Comparison of ENCODE assay signal across 10 cellular contexts in genomic region chr17:74892974-74893911, GRCh38. TPM values are rescaled to one million over a fixed set of nuclear protein-coding genes. Genes with fewer than 3 reads are reported as not detected.
DNase-seq lines count a peak whose midpoint lies in the region; ATAC-seq, FAIRE-seq and TF ChIP-seq lines count a peak whose summit lies in the region.
"Had no signal": no experiment of that assay in that cellular context is flagged by ENCODE, and none has a peak within 500 bp of the region (broad histone marks: within the 10 kb centered on the region; RNA-seq: fewer than 3 reads in every experiment).

A gene with protein sequence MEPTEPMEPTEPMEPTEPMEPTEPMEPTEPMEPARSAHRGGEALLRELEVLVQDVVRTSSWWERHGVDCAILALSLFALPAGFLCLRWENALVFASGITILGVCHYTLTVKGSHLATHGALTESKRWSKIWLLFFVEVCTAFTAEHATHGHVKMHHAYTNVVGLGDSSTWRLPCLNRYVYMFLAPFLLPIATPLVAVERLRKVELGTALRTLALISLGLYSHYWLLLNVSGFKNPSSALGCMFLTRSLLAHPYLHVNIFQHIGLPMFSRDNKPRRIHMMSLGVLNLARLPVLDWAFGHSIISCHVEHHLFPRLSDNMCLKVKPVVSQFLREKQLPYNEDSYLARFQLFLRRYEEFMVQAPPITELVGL (minus strand): TSS chr17:74893633. CDS start chr17:74893595, 38 bp downstream.

- H3K27ac Mint-ChIP-seq in activated B cell treated with CpG ODN at 0.5 μM for 24 hours = no peak within 1 kb of the TSS

- H3K36me3 ChIP-seq in heart left ventricle (no peaks in the 10 kb centered on the region), pancreas (no peaks in the 10 kb centered on the region)

- no peaks in the 10 kb centered on the region for H3K36me3 Mint-ChIP-seq in activated B cell treated with CpG ODN at 0.5 μM for 24 hours (ENCODE audit: low read depth)

- CTCF ChIA-PET in activated B cell treated with CpG ODN at 0.5 μM for 24 hours (lab: Charles Lee) = interaction anchor here (0.5 kb wide), 1 partner anchor 102 kb away, joined by 3 read pairs; no protein-coding TSS in a partner anchor

- H3K27ac ChIP-seq in heart left ventricle (no peak within 1 kb of the TSS), pancreas (no peak within 1 kb of the TSS)

- TF ChIP-seq POLR2A in heart left ventricle (IDR thresholded peaks at IDR 0.05) = no peak

- POLR2A ChIA-PET in activated B cell treated with CpG ODN at 0.5 μM for 24 hours (lab: Charles Lee) = no interaction called here

- H3K4me3 ChIP-seq in heart left ventricle (peak within 1 kb of the TSS in 10 of 12 donors; percentile 13 to 46 (median 36)), pancreas (peak within 1 kb of the TSS in 2 of 4 donors; percentile 20 to 30)

- peak within 1 kb of the TSS; percentile 37 for H3K4me3 Mint-ChIP-seq in activated B cell treated with CpG ODN at 0.5 μM for 24 hours

- H3K4me1 ChIP-seq in heart left ventricle = peaks cover 0 to 12% (median 8%) of the 10 kb centered on the region in 12 donors
- peaks cover 0 to 8% (median 6%) of the 10 kb centered on the region in 3 donors for H3K4me1 ChIP-seq in pancreas

- no peak for TF ChIP-seq CTCF in D721Med (IDR thresholded peaks at IDR 0.05; ENCODE audit: insufficient read depth, missing control alignments)
- no peak for TF ChIP-seq CTCF in activated B cell treated with CpG ODN at 0.5 μM for 24 hours (IDR thresholded peaks at IDR 0.05)
- TF ChIP-seq CTCF in heart left ventricle (IDR thresholded peaks at IDR 0.05) = no peak
- TF ChIP-seq CTCF in pancreas (IDR thresholded peaks at IDR 0.05) = no peak

- WGBS in heart left ventricle, 4 donors = 2 to 6% (median 4%) methylated on average over 47 to 86 of the region's 86 CpGs
- 2 to 4% methylated on average over 71 to 86 of the region's 86 CpGs for WGBS in pancreas, 2 donors

- peaks cover 21 to 63% (median 40%) of the 10 kb centered on the region in 9 donors for H3K27me3 ChIP-seq in heart left ventricle
- H3K27me3 ChIP-seq in pancreas = no peaks in the 10 kb centered on the region

- no peaks in the 10 kb centered on the region for H3K9me3 Mint-ChIP-seq in activated B cell treated with CpG ODN at 0.5 μM for 24 hours

- FAIRE-seq in D721Med (lab: Jason Lieb, UNC) (no peak), pancreas (lab: Jason Lieb, UNC) (no peak)

- intact Hi-C loops in activated B cell treated with CpG ODN at 0.5 μM for 24 hours (cut with micrococcal nuclease) = no loop called here
- intact Hi-C loops in heart left ventricle (cut with DNase I) = no loop called here
- intact Hi-C loops in pancreas (cut with DNase I) = no loop called here

- ATAC-seq in activated B cell treated with CpG ODN at 0.5 μM for 24 hours (ENCODE audit: low read depth) = no peak
- peak in 1 of 4 donors; percentile 43 for ATAC-seq in heart left ventricle
- peak; percentile 49 to 70 (median 56) for ATAC-seq in pancreas
- ATAC-seq in HG02885 (IDR thresholded peaks at IDR 0.05; ENCODE audit: poor library complexity, unreplicated experiment) = no peak
- no peak for ATAC-seq in GM18858 (IDR thresholded peaks at IDR 0.05; ENCODE audit: unreplicated experiment)

- DNase-seq in D721Med (ENCODE audit: insufficient read length, low spot score) = peak; percentile 57
- DNase-seq in activated B cell treated with CpG ODN at 0.5 μM for 24 hours = no peak
- DNase-seq in heart left ventricle = no peak
- DNase-seq in pancreas = no peak
- DNase-seq in KG1 (lab: John Stamatoyannopoulos, UW) = no peak
- DNase-seq in activated CD4-positive, alpha-beta T cell treated with anti-CD3 and anti-CD28 coated beads for 48 hours = no peak
- DNase-seq: GF-D8 had no signal

- peaks cover 23% of the 10 kb centered on the region for H3K27me3 Mint-ChIP-seq in activated B cell treated with CpG ODN at 0.5 μM for 24 hours

- peaks cover 4% of the 10 kb centered on the region for H3K4me1 Mint-ChIP-seq in activated B cell treated with CpG ODN at 0.5 μM for 24 hours

- H3K9me3 ChIP-seq in heart left ventricle = no peaks in the 10 kb centered on the region
- no peaks in the 10 kb centered on the region for H3K9me3 ChIP-seq in pancreas

RNA-seq across cellular contexts. Expression of the gene that starts here (rescaled TPM):
- total RNA-seq in activated B cell treated with CpG ODN at 0.5 μM for 24 hours (not detected in 2 replicates), heart left ventricle (not detected), pancreas (under 1 TPM in 1 of 6 donors, not detected in 5; 0.16 TPM)
- polyA plus RNA-seq in heart left ventricle (not detected), pancreas (under 1 TPM in 1 of 2 donors, not detected in 1; 0.07 TPM)
- total RNA-seq: SK-MEL-5 had no signal

Comparison
In these comparisons a context has a peak if more than half of its experiments do, and no peak if none do; other contexts are left out.
1. Peak in ATAC-seq in pancreas; RNA of the gene not detected or under 1 TPM.